In genomic region chr1:33337994-33338494, GRCh38 we compare ENCODE assay signal across 12 cellular contexts. TPM values are rescaled to one million over a fixed set of nuclear protein-coding genes. Genes with fewer than 3 reads are reported as not detected.
DNase-seq lines count a peak whose midpoint lies in the region; ATAC-seq and TF ChIP-seq lines count a peak whose summit lies in the region.
"Had no signal": no experiment of that assay in that cellular context is flagged by ENCODE, and none has a peak within 500 bp of the region (broad histone marks: within the 10 kb centered on the region; RNA-seq: fewer than 3 reads in every experiment).

No MANE protein-coding gene starts in this region.

- H3K36me3 ChIP-seq in CD4-positive, alpha-beta memory T cell (ENCODE audit: insufficient read depth, low read length): no peaks in the 10 kb centered on the region
- H3K36me3 ChIP-seq in ascending aorta (peaks cover 18 to 25% of the 10 kb centered on the region in 2 donors), heart left ventricle (peaks cover 0 to 42% (median 18%) of the 10 kb centered on the region in 9 donors)

- POLR2A ChIA-PET in CD4-positive, alpha-beta memory T cell (lab: Charles Lee; ENCODE audit: partially characterized antibody): no interaction called here

- TF ChIP-seq CTCF in ascending aorta (IDR thresholded peaks at IDR 0.05) (no peak), heart left ventricle (IDR thresholded peaks at IDR 0.05) (no peak)

- no peaks in the 10 kb centered on the region for H3K9me3 ChIP-seq in CD4-positive, alpha-beta memory T cell (ENCODE audit: control insufficient read depth in 1 of 2, low read length in 2 of 2)
- H3K9me3 ChIP-seq in ascending aorta (no peaks in the 10 kb centered on the region), heart left ventricle (no peaks in the 10 kb centered on the region)

- H3K9me3 Mint-ChIP-seq in CD4-positive, alpha-beta memory T cell: no peaks in the 10 kb centered on the region
- H3K9me3 Mint-ChIP-seq: activated B cell treated with CpG ODN at 0.5 μM for 24 hours; natural killer cell; stimulated activated naive CD8-positive, alpha-beta T cell treated with anti-CD3 and anti-CD28 coated beads, Interleukin-15, Interleukin-2, amounts not matched to agents 100 ng/mL and 50 ng/mL, for 24 hours had no signal

- 36 to 40% (median 37%) methylated on average over 3 of the region's 3 CpGs for WGBS in heart left ventricle, 4 donors

- TF ChIP-seq POLR2A in heart left ventricle (IDR thresholded peaks at IDR 0.05): no peak

- peaks cover 26 to 63% (median 34%) of the 10 kb centered on the region in 4 donors for H3K4me1 Mint-ChIP-seq in CD4-positive, alpha-beta memory T cell

- CTCF ChIA-PET in CD4-positive, alpha-beta memory T cell (lab: Charles Lee; ENCODE audit: partially characterized antibody): interaction anchor here (0.7 kb wide), 1 partner anchor 43 kb away, joined by 3 read pairs; no protein-coding TSS in a partner anchor

- peak overlapping the region in 4 of 7 donors; percentile 1 to 23 (median 10) for H3K27ac Mint-ChIP-seq in CD4-positive, alpha-beta memory T cell
- H3K27ac Mint-ChIP-seq: activated B cell treated with CpG ODN at 0.5 μM for 24 hours; natural killer cell; stimulated activated naive CD8-positive, alpha-beta T cell treated with anti-CD3 and anti-CD28 coated beads, Interleukin-15, Interleukin-2, amounts not matched to agents 100 ng/mL and 50 ng/mL, for 24 hours had no signal

- peaks cover 6 to 30% of the 10 kb centered on the region in 2 donors for H3K36me3 Mint-ChIP-seq in CD4-positive, alpha-beta memory T cell
- H3K36me3 Mint-ChIP-seq: natural killer cell had no signal

- H3K27me3 Mint-ChIP-seq in CD4-positive, alpha-beta memory T cell: no peaks in the 10 kb centered on the region
- H3K27me3 Mint-ChIP-seq: activated B cell treated with CpG ODN at 0.5 μM for 24 hours; stimulated activated naive CD8-positive, alpha-beta T cell treated with anti-CD3 and anti-CD28 coated beads, Interleukin-15, Interleukin-2, amounts not matched to agents 100 ng/mL and 50 ng/mL, for 24 hours had no signal

- H3K27ac ChIP-seq in CD4-positive, alpha-beta memory T cell (ENCODE audit: low read depth, low read length): no peak overlapping the region
- H3K27ac ChIP-seq in ascending aorta (peak overlapping the region; percentile 91 to 100), heart left ventricle (peak overlapping the region; percentile 81 to 100 (median 98))

- no peaks in the 10 kb centered on the region for H3K27me3 ChIP-seq in CD4-positive, alpha-beta memory T cell (ENCODE audit: insufficient read depth, low read length)
- H3K27me3 ChIP-seq in ascending aorta (no peaks in the 10 kb centered on the region), heart left ventricle (no peaks in the 10 kb centered on the region)

- peaks cover 16% of the 10 kb centered on the region for H3K4me1 ChIP-seq in CD4-positive, alpha-beta memory T cell (ENCODE audit: insufficient read depth, low read length)
- H3K4me1 ChIP-seq in ascending aorta (peaks cover 59 to 96% of the 10 kb centered on the region in 2 donors), heart left ventricle (peaks cover 53 to 100% (median 98%) of the 10 kb centered on the region in 12 donors)

- no peak overlapping the region for H3K4me3 Mint-ChIP-seq in CD4-positive, alpha-beta memory T cell
- H3K4me3 Mint-ChIP-seq: activated B cell treated with CpG ODN at 0.5 μM for 24 hours; natural killer cell; stimulated activated naive CD8-positive, alpha-beta T cell treated with anti-CD3 and anti-CD28 coated beads, Interleukin-15, Interleukin-2, amounts not matched to agents 100 ng/mL and 50 ng/mL, for 24 hours had no signal

- no peak for DNase-seq in CD4-positive, alpha-beta memory T cell
- DNase-seq in ascending aorta (ENCODE audit: low spot score in 2 of 2) (no peak), heart left ventricle (no peak), sciatic nerve (ENCODE audit: low spot score) (no peak), GOT3 (lab: John Stamatoyannopoulos, UW) (no peak), H4 (ENCODE audit: low spot score) (no peak)
- DNase-seq in activated CD4-positive, CD25-positive, alpha-beta regulatory T cell (lab: John Stamatoyannopoulos, UW): no peak
- DNase-seq: activated B cell treated with CpG ODN at 0.5 μM for 24 hours, natural killer cell had no signal

- ATAC-seq in heart left ventricle (peak in 3 of 4 donors; percentile 8 to 39 (median 17)), sciatic nerve (peak; percentile 48), GM21529 (IDR thresholded peaks at IDR 0.05; ENCODE audit: unreplicated experiment) (no peak)

- intact Hi-C loops in CD4-positive, alpha-beta memory T cell (cut with micrococcal nuclease): no loop called here
- intact Hi-C loops in ascending aorta (cut with DNase I): loop anchor here (5.0 kb wide), 1 partner anchor 81 kb away; the partner anchor contains the start of gene ZNF362
- intact Hi-C loops in heart left ventricle (cut with DNase I): no loop called here
- intact Hi-C loops in sciatic nerve (cut with DNase I): no loop called here

- no peak overlapping the region for H3K4me3 ChIP-seq in CD4-positive, alpha-beta memory T cell (ENCODE audit: low read length in 2 of 2)
- H3K4me3 ChIP-seq in ascending aorta (peak overlapping the region; percentile 39 to 40), heart left ventricle (peak overlapping the region in 6 of 12 donors; percentile 15 to 30 (median 19))

RNA-seq across cellular contexts. Expression of gene A3GALT2, which starts 17.1 kb away (rescaled TPM):
- not detected for total RNA-seq in CD4-positive, alpha-beta memory T cell
- not detected for polyA plus RNA-seq in CD4-positive, alpha-beta memory T cell
- total RNA-seq in ascending aorta: not detected
- total RNA-seq in heart left ventricle: under 1 TPM in 1 of 9 donors, not detected in 8; 0.40 TPM
- not detected for polyA plus RNA-seq in heart left ventricle
- total RNA-seq in sciatic nerve: not detected
- total RNA-seq in H4 (2014; rRNA removed; shearing (Covaris generic)): not detected in 2 replicates
- total RNA-seq: activated B cell treated with CpG ODN at 0.5 μM for 24 hours, natural killer cell, NCI-H460 had no signal

Comparison
In these comparisons a context has a peak if more than half of its experiments do, and no peak if none do; other contexts are left out.
1. H3K4me3 ChIP-seq: peak in ascending aorta (2 of 2); none in CD4-positive, alpha-beta memory T cell (0 of 2).